ENCODE assay signal across 8 cellular contexts in genomic region chr14:75453817-75454434, GRCh38. TPM values are rescaled to one million over a fixed set of nuclear protein-coding genes. Genes with fewer than 3 reads are reported as not detected.
DNase-seq lines count a peak whose midpoint lies in the region; ATAC-seq and TF ChIP-seq lines count a peak whose summit lies in the region.

No MANE protein-coding gene starts in this region.

- peak; percentile 51 for ATAC-seq in HG02798 (IDR thresholded peaks at IDR 0.05; ENCODE audit: poor library complexity, unreplicated experiment)
- no peak for ATAC-seq in HG02763 (IDR thresholded peaks at IDR 0.05; ENCODE audit: unreplicated experiment)

- H3K4me3 Mint-ChIP-seq in brain (no peak overlapping the region), osteocyte (ENCODE audit: unreplicated experiment) (peak overlapping the region; percentile 8)

- peak; percentile 85 for DNase-seq in GM12865 (ENCODE audit: low read depth)
- no peak for DNase-seq in osteocyte (ENCODE audit: extremely low spot score, unreplicated experiment)
- DNase-seq in SIG-M5 (lab: John Stamatoyannopoulos, UW): no peak
- DNase-seq in NCI-H146 treated with DMSO at 0.1 percent for 48 hours (lab: John Stamatoyannopoulos, UW; ENCODE audit: unreplicated experiment): no peak
- DNase-seq in HCEC 1CT: no peak

- H3K27ac Mint-ChIP-seq in brain: peak overlapping the region in 3 of 5 experiments; percentile 36 to 91 (median 65)
- peak overlapping the region; percentile 98 for H3K27ac Mint-ChIP-seq in osteocyte (ENCODE audit: unreplicated experiment)

- TF ChIP-seq CTCF in GM12865 (IDR thresholded peaks at IDR 0.05; ENCODE audit: insufficient read depth, low read depth, low read length, missing control alignments) (peak; percentile 57), brain (conservative IDR thresholded peaks at IDR 0.05) (no peak), osteocyte (IDR thresholded peaks at IDR 0.05) (no peak)

- no peak overlapping the region for H3K4me3 ChIP-seq in GM12865 (ENCODE audit: low read depth, low read length)

- H3K27me3 Mint-ChIP-seq in brain (no peaks in the 10 kb centered on the region), osteocyte (ENCODE audit: unreplicated experiment) (no peaks in the 10 kb centered on the region)

- H3K36me3 Mint-ChIP-seq in brain (peaks cover 16% of the 10 kb centered on the region), osteocyte (ENCODE audit: unreplicated experiment) (peaks cover 13% of the 10 kb centered on the region)

- H3K4me1 Mint-ChIP-seq in brain (peaks cover 89% of the 10 kb centered on the region), osteocyte (ENCODE audit: unreplicated experiment) (peaks cover 93% of the 10 kb centered on the region)

- H3K9me3 Mint-ChIP-seq in brain (no peaks in the 10 kb centered on the region), osteocyte (ENCODE audit: unreplicated experiment) (no peaks in the 10 kb centered on the region)

RNA-seq across cellular contexts. Expression of gene JDP2, which starts 26.1 kb away (rescaled TPM):
- 12.2 TPM for polyA plus RNA-seq in brain (ENCODE audit: insufficient read depth, low read depth, low replicate concordance)
- 53.3 and 57.1 TPM in 2 replicates for total RNA-seq in osteocyte
